8 cellular contexts compared by ENCODE assay signal in genomic region chr6:25375125-25375524, GRCh38.
"Had no signal": no experiment of that assay in that cellular context is flagged by ENCODE, and none has a peak within 500 bp of the region (broad histone marks: within the 10 kb centered on the region; RNA-seq: fewer than 3 reads in every experiment).

No MANE protein-coding gene starts in this region.

- DNase-seq: GM23248, GOT3, H7, IMR-90 had no signal

- H3K9me3 ChIP-seq: HAP-1 had no signal

- H3K9ac ChIP-seq: GM23248 had no signal

- H3K36me3 ChIP-seq: HAP-1 had no signal

- H3K27ac ChIP-seq: GM23248 had no signal

- H2AFZ ChIP-seq: GM23248 had no signal

- ATAC-seq: HCT116, K562 had no signal

- FAIRE-seq: HTR-8/SVneo, K562 had no signal

- H3K4me3 ChIP-seq: GM23248, HAP-1, K562 had no signal
